Comparison of ENCODE assay signal across 8 cellular contexts in the genomic region with DNA sequence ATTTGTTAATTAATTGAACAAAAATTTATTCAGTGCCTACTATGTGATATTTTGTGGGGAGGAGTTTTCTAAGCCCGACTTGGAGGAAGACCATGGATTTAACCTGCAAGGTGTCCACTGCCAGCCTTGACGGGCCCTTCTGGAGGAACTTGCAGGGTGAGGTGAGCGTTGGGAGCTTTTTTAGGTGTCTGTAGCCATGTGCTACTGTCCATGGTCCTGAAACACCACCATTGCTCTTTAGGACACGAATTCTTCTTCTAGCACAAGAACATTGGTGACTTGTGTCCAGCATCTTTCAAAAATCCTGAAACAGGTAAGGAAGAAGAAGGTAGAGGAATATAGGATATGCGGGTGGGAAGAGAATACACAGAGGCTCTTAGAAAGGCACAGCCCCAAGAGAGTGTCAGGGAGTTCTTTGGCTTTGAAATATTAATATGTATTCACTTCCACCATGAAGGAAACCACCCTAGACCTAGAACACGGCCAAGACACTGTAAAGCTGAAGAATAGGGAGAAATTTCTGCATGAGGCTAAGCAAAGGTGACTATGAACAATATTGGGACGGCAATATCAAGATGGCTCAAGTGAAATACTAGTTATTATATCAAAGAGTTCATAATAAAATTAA. TPM values are rescaled to one million over a fixed set of nuclear protein-coding genes. Genes with fewer than 3 reads are reported as not detected.
DNase-seq lines count a peak whose midpoint lies in the region.

No MANE protein-coding gene starts in this region.

- DNase-seq in activated T-cell treated with anti-CD3 and anti-CD28 coated beads for 24 hours (ENCODE audit: low read depth) (peak; percentile 16), T follicular helper cell (ENCODE audit: low read depth) (peak; percentile 26), renal cortical epithelial cell (ENCODE audit: low read depth) (peak; percentile 68), NCI-H1930 (lab: John Stamatoyannopoulos, UW) (no peak), NCI-H146 treated with DMSO at 0.1 percent for 48 hours (lab: John Stamatoyannopoulos, UW; ENCODE audit: unreplicated experiment) (no peak), NCI-H526 (lab: John Stamatoyannopoulos, UW) (no peak)
- DNase-seq in activated T-cell treated with anti-CD3 and anti-CD28 coated beads, Interleukin-2, amount 50 U/mL, for 1 hour = no peak
- peak; percentile 17 for DNase-seq in effector CD8-positive, alpha-beta T cell (lab: John Stamatoyannopoulos, UW)

RNA-seq across cellular contexts. Expression of a gene that starts 27.9 kb away (rescaled TPM):
- not detected in 2 replicates for total RNA-seq in renal cortical epithelial cell

RNA-seq across cellular contexts. Expression of a gene that starts 37.1 kb away (rescaled TPM):
- total RNA-seq in renal cortical epithelial cell = 10.4 and 20.7 TPM in 2 replicates

RNA-seq across cellular contexts. Expression of a gene that starts 46.5 kb away (rescaled TPM):
- total RNA-seq in renal cortical epithelial cell = not detected in 2 replicates

Comparison
In these comparisons a context has a peak if more than half of its experiments do, and no peak if none do; other contexts are left out.
1. DNase-seq: peak in activated T-cell treated with anti-CD3 and anti-CD28 coated beads for 24 hours (single experiment), T follicular helper cell (single experiment), effector CD8-positive, alpha-beta T cell (single experiment) and renal cortical epithelial cell (single experiment); none in activated T-cell treated with anti-CD3 and anti-CD28 coated beads, Interleukin-2, amount 50 U/mL, for 1 hour (single experiment), NCI-H1930 (0 of 2), NCI-H146 treated with DMSO at 0.1 percent for 48 hours (single experiment) and NCI-H526 (0 of 2).